11 cellular contexts compared by ENCODE assay signal in genomic region chr13:114024603-114025431, GRCh38. TPM values are rescaled to one million over a fixed set of nuclear protein-coding genes. Genes with fewer than 3 reads are reported as not detected.
A peak's percentile ranks its signal among the peaks of the same experiment; 100 is the strongest.
DNase-seq lines count a peak whose midpoint lies in the region; ATAC-seq and TF ChIP-seq lines count a peak whose summit lies in the region.
"Had no signal": no experiment of that assay in that cellular context is flagged by ENCODE, and none has a peak within 500 bp of the region (broad histone marks: within the 10 kb centered on the region; RNA-seq: fewer than 3 reads in every experiment).

No MANE protein-coding gene starts in this region.

- H3K9me3 ChIP-seq in lower lobe of right lung (no peaks in the 10 kb centered on the region), uterus (no peaks in the 10 kb centered on the region)

- H3K4me1 ChIP-seq in lower lobe of right lung (peaks cover 30% of the 10 kb centered on the region), uterus (peaks cover 0 to 6% of the 10 kb centered on the region in 2 donors)

- H3K27ac ChIP-seq in lower lobe of right lung, result no peak overlapping the region
- H3K27ac ChIP-seq in uterus, result no peak overlapping the region

- intact Hi-C loops in lower lobe of right lung (cut with DNase I) (no loop called here), uterus (cut with DNase I; ENCODE audit: low total_unique reads) (no loop called here)

- no peak for TF ChIP-seq POLR2A in uterus (IDR thresholded peaks at IDR 0.05)

- H3K36me3 ChIP-seq in lower lobe of right lung (peaks cover 53% of the 10 kb centered on the region), uterus (no peaks in the 10 kb centered on the region)

- H3K4me3 ChIP-seq in lower lobe of right lung (no peak overlapping the region), uterus (no peak overlapping the region)

- DNase-seq in lower lobe of right lung (no peak), kidney glomerular epithelial cell (lab: John Stamatoyannopoulos, UW) (no peak), uterus (no peak), mesenteric fat pad (ENCODE audit: low spot score) (no peak), DMS53 (lab: John Stamatoyannopoulos, UW) (no peak)
- DNase-seq: NCI-H748 treated with DMSO at 0.1 percent for 48 hours; stimulated activated CD4-positive, alpha-beta T cell treated with anti-CD3 and anti-CD28 coated beads, Interleukin-12 subunit alpha, Interleukin-12 subunit beta, amount 100 ng/mL, for 4 hours had no signal

- TF ChIP-seq CTCF in lower lobe of right lung (IDR thresholded peaks at IDR 0.05) (no peak), uterus (IDR thresholded peaks at IDR 0.05) (no peak)

- H3K27me3 ChIP-seq in lower lobe of right lung (ENCODE audit: low read depth), result no peaks in the 10 kb centered on the region
- no peaks in the 10 kb centered on the region for H3K27me3 ChIP-seq in uterus

- ATAC-seq in GM18511 (IDR thresholded peaks at IDR 0.05; ENCODE audit: unreplicated experiment) (peak; percentile 83), GM21423 (IDR thresholded peaks at IDR 0.05; ENCODE audit: unreplicated experiment) (peak; percentile 75), HG03571 (IDR thresholded peaks at IDR 0.05; ENCODE audit: unreplicated experiment) (peak; percentile 64), lower lobe of right lung (peak; percentile 3 to 13)

RNA-seq across cellular contexts. Expression of gene C13orf46, which starts 50.9 kb away (rescaled TPM):
- total RNA-seq in lower lobe of right lung (14.0 TPM), uterus (1 to 10 TPM in 1 of 4 donors, under 1 TPM in 1, not detected in 2; 0.07 to 1.7 TPM), mesenteric fat pad (2.5 TPM)
- total RNA-seq: Daoy had no signal

Comparison
In these comparisons a context has a peak if more than half of its experiments do, and no peak if none do; other contexts are left out.
1. ATAC-seq: peak in every context shown above with its lines; median percentile 83 in GM18511; 75 in GM21423; 64 in HG03571; 8 in lower lobe of right lung.